14 cellular contexts compared by ENCODE assay signal in genomic region chr2:197388866-197389587, GRCh38.
"Had no signal": no experiment of that assay in that cellular context is flagged by ENCODE, and none has a peak within 500 bp of the region (broad histone marks: within the 10 kb centered on the region; RNA-seq: fewer than 3 reads in every experiment).

No MANE protein-coding gene starts in this region.

- H3K4me3 Mint-ChIP-seq: activated B cell treated with CpG ODN at 0.5 μM for 24 hours; activated naive CD8-positive, alpha-beta T cell treated with anti-CD3 and anti-CD28 coated beads, Interleukin-2, amount 10 ng/mL, durations not matched to agents 7 days and 5 days; activated T-cell treated with anti-CD3 and anti-CD28 coated beads, Interleukin-2, amount 50 U/mL, for 4 hours; natural killer cell treated with Interleukin-12 subunit alpha and Interleukin-12 subunit beta and Interleukin-15 and Interleukin-18, amount 100 ng/mL, for 72 hours; T-helper 1 cell treated with Interleukin-12 subunit alpha and Interleukin-12 subunit beta and Interleukin-4 antibody, amounts not matched to agents 30 μg/mL and 1 μg/mL, for 36 hours; type B pancreatic cell had no signal

- H3K27me3 Mint-ChIP-seq: activated B cell treated with CpG ODN at 0.5 μM for 24 hours; activated naive CD8-positive, alpha-beta T cell treated with anti-CD3 and anti-CD28 coated beads, Interleukin-2, amount 10 ng/mL, durations not matched to agents 7 days and 5 days; natural killer cell treated with Interleukin-12 subunit alpha and Interleukin-12 subunit beta and Interleukin-15 and Interleukin-18, amount 100 ng/mL, for 72 hours; type B pancreatic cell had no signal

- ATAC-seq: foreskin keratinocyte; left lung; natural killer cell treated with Interleukin-12 subunit alpha and Interleukin-12 subunit beta and Interleukin-15 and Interleukin-18, amount 100 ng/mL, for 72 hours; stimulated activated naive CD8-positive, alpha-beta T cell treated with anti-CD3 and anti-CD28 coated beads, Interleukin-15, Interleukin-2, amounts not matched to agents 100 U/mL and 50 U/mL, for 24 hours had no signal

- DNase-seq: activated B cell treated with CpG ODN at 0.5 μM for 24 hours; activated CD4-positive, alpha-beta T cell treated with anti-CD3 and anti-CD28 coated beads, Interleukin-2, amount 50 U/mL, for 1 hour; activated gamma-delta T cell; activated naive CD8-positive, alpha-beta T cell treated with anti-CD3 and anti-CD28 coated beads, Interleukin-2, amount 10 ng/mL, durations not matched to agents 7 days and 5 days; activated T-cell treated with anti-CD3 and anti-CD28 coated beads, Interleukin-2, amount 50 U/mL, for 4 hours; aorta; foreskin keratinocyte; head of caudate nucleus; left lung; sigmoid colon; stimulated activated naive CD8-positive, alpha-beta T cell treated with anti-CD3 and anti-CD28 coated beads, Interleukin-15, Interleukin-2, amounts not matched to agents 100 U/mL and 50 U/mL, for 24 hours had no signal

- H3K4me1 Mint-ChIP-seq: activated B cell treated with CpG ODN at 0.5 μM for 24 hours; activated naive CD8-positive, alpha-beta T cell treated with anti-CD3 and anti-CD28 coated beads, Interleukin-2, amount 10 ng/mL, durations not matched to agents 7 days and 5 days had no signal

- H3K27ac Mint-ChIP-seq: activated B cell treated with CpG ODN at 0.5 μM for 24 hours; activated naive CD8-positive, alpha-beta T cell treated with anti-CD3 and anti-CD28 coated beads, Interleukin-2, amount 10 ng/mL, durations not matched to agents 7 days and 5 days; natural killer cell treated with Interleukin-12 subunit alpha and Interleukin-12 subunit beta and Interleukin-15 and Interleukin-18, amount 100 ng/mL, for 72 hours; T-helper 1 cell treated with Interleukin-12 subunit alpha and Interleukin-12 subunit beta and Interleukin-4 antibody, amounts not matched to agents 30 μg/mL and 1 μg/mL, for 36 hours; type B pancreatic cell had no signal

- H3K9me3 Mint-ChIP-seq: activated B cell treated with CpG ODN at 0.5 μM for 24 hours; activated naive CD8-positive, alpha-beta T cell treated with anti-CD3 and anti-CD28 coated beads, Interleukin-2, amount 10 ng/mL, durations not matched to agents 7 days and 5 days; activated T-cell treated with anti-CD3 and anti-CD28 coated beads, Interleukin-2, amount 50 U/mL, for 4 hours; natural killer cell treated with Interleukin-12 subunit alpha and Interleukin-12 subunit beta and Interleukin-15 and Interleukin-18, amount 100 ng/mL, for 72 hours; T-helper 1 cell treated with Interleukin-12 subunit alpha and Interleukin-12 subunit beta and Interleukin-4 antibody, amounts not matched to agents 30 μg/mL and 1 μg/mL, for 36 hours; type B pancreatic cell had no signal

- H3K36me3 Mint-ChIP-seq: natural killer cell treated with Interleukin-12 subunit alpha and Interleukin-12 subunit beta and Interleukin-15 and Interleukin-18, amount 100 ng/mL, for 72 hours had no signal
